20 cellular contexts compared by ENCODE assay signal in genomic region chr5:159089675-159090074, GRCh38. TPM values are rescaled to one million over a fixed set of nuclear protein-coding genes. Genes with fewer than 3 reads are reported as not detected.
"Had no signal": no experiment of that assay in that cellular context is flagged by ENCODE, and none has a peak within 500 bp of the region (broad histone marks: within the 10 kb centered on the region; RNA-seq: fewer than 3 reads in every experiment).

No MANE protein-coding gene starts in this region.

- ATAC-seq: activated naive CD4-positive, alpha-beta T cell treated with anti-CD3 and anti-CD28 coated beads, Interleukin-2, amount 50 U/mL, for 72 hours; foreskin keratinocyte; left ventricle myocardium superior; right cardiac atrium; stimulated activated naive CD8-positive, alpha-beta T cell treated with anti-CD3 and anti-CD28 coated beads, Interleukin-15, Interleukin-2, amounts not matched to agents 100 U/mL and 50 U/mL, for 24 hours; upper lobe of right lung had no signal

- H3K27ac Mint-ChIP-seq: activated naive CD4-positive, alpha-beta T cell treated with anti-CD3 and anti-CD28 coated beads, Interleukin-2, amount 50 U/mL, for 72 hours; brain had no signal

- H3K27ac ChIP-seq: foreskin keratinocyte, prostate gland, suprapubic skin, upper lobe of right lung had no signal

- DNase-seq: activated CD4-positive, alpha-beta T cell treated with anti-CD3 and anti-CD28 coated beads, Interleukin-2, amount 50 U/mL, for 48 hours; activated effector memory CD4-positive, alpha-beta T cell treated with anti-CD3 and anti-CD28 coated beads, Interleukin-2, amount 50 U/mL, for 16 hours; activated T-cell treated with anti-CD3 and anti-CD28 coated beads, Interleukin-2, amount 50 U/mL, for 48 hours; amniotic stem cell; central memory CD4-positive, alpha-beta T cell; cortex of kidney; effector CD4-positive, alpha-beta T cell; foreskin keratinocyte; left ventricle myocardium superior; mesendoderm; right cardiac atrium; small intestine; stimulated activated CD4-positive, alpha-beta T cell treated with anti-CD3 and anti-CD28 coated beads, Interleukin-4, amount 100 ng/mL, for 24 hours; stimulated activated naive CD8-positive, alpha-beta T cell treated with anti-CD3 and anti-CD28 coated beads, Interleukin-15, Interleukin-2, amounts not matched to agents 100 U/mL and 50 U/mL, for 24 hours; upper lobe of right lung had no signal

- H3K9me3 Mint-ChIP-seq: activated naive CD4-positive, alpha-beta T cell treated with anti-CD3 and anti-CD28 coated beads, Interleukin-2, amount 50 U/mL, for 72 hours; nephron had no signal

- H3K36me3 Mint-ChIP-seq: activated naive CD4-positive, alpha-beta T cell treated with anti-CD3 and anti-CD28 coated beads, Interleukin-2, amount 50 U/mL, for 72 hours; brain had no signal

- H3K9me3 ChIP-seq: prostate gland, suprapubic skin, upper lobe of right lung had no signal

- H3K4me1 ChIP-seq: foreskin keratinocyte, prostate gland, upper lobe of right lung had no signal

- H3K36me3 ChIP-seq: prostate gland, suprapubic skin, upper lobe of right lung had no signal

- H3K4me3 ChIP-seq: prostate gland, suprapubic skin, upper lobe of right lung had no signal

RNA-seq across cellular contexts. Expression of gene EBF1, which starts 10.0 kb away (rescaled TPM):
- total RNA-seq: foreskin keratinocyte had no signal
- polyA plus RNA-seq: foreskin keratinocyte had no signal
